Comparison of ENCODE assay signal across 1 cellular context in genomic region chr6:7058250-7058923, GRCh38.
TF ChIP-seq lines count a peak whose summit lies in the region.

No MANE protein-coding gene starts in this region.

TF ChIP-seq in K562, 482 proteins besides CTCF, POLR2A, EP300 and RAD21 (continued from another document and continues in another):
- TF ChIP-seq MGA (IDR thresholded peaks at IDR 0.05) = peak; percentile 47; the same call in 1 of the 2 replicates
- TF ChIP-seq HDAC2 (IDR thresholded peaks at IDR 0.05) = peak; percentile 80
- no peak for TF ChIP-seq NR2C1 (IDR thresholded peaks at IDR 0.05)
- TF ChIP-seq NR2C1 (tag; IDR thresholded peaks at IDR 0.05) = peak; percentile 56; the same call in 1 of the 2 replicates
- peak; percentile 91 for TF ChIP-seq NBN (IDR thresholded peaks at IDR 0.05; ENCODE audit: low read depth)
- TF ChIP-seq TAF9B (IDR thresholded peaks at IDR 0.05; ENCODE audit: partially characterized antibody) = peak; percentile 66
- TF ChIP-seq LCOR (CRISPR knock-in tag; IDR thresholded peaks at IDR 0.05) = peak; percentile 96
- no peak for TF ChIP-seq ZNF764 (CRISPR knock-in tag; IDR thresholded peaks at IDR 0.05; ENCODE audit: low read depth)
- peak; percentile 89 for TF ChIP-seq DMBX1 (CRISPR knock-in tag; IDR thresholded peaks at IDR 0.05; ENCODE audit: borderline replicate concordance)
- peak; percentile 70 for TF ChIP-seq POLR2B (IDR thresholded peaks at IDR 0.05; ENCODE audit: low read depth, partially characterized antibody)
- TF ChIP-seq FOXK2 (conservative IDR thresholded peaks at IDR 0.05 in 1 of 2, IDR thresholded peaks at IDR 0.05 in 1 of 2; ENCODE audit: low read depth in 2 of 2) = peak in 1 of 2 experiments; percentile 45; a peak in 1 of 4 replicates
- peak; percentile 59; the same call in 1 of the 2 replicates for TF ChIP-seq OTX1 (CRISPR knock-in tag; IDR thresholded peaks at IDR 0.05)
- no peak for TF ChIP-seq DNMT1 (IDR thresholded peaks at IDR 0.05)
- peak; percentile 90 for TF ChIP-seq MEF2A (IDR thresholded peaks at IDR 0.05; ENCODE audit: control insufficient read depth, low read depth, low read length)
- TF ChIP-seq SP1 (CRISPR knock-in tag; IDR thresholded peaks at IDR 0.05) = peak; percentile 16; the same call in 1 of the 2 replicates
- TF ChIP-seq ARID1B (IDR thresholded peaks at IDR 0.05) = peak; percentile 82
- peak in 1 of 2 experiments; percentile 72; a peak in 2 of 4 replicates for TF ChIP-seq MAZ (CRISPR knock-in tag; conservative IDR thresholded peaks at IDR 0.05 in 1 of 2, IDR thresholded peaks at IDR 0.05 in 1 of 2)
- peak; percentile 75 for TF ChIP-seq SOX6 (IDR thresholded peaks at IDR 0.05)
- 0 out of 2 replicates have a peak, but pooled peaks have one; percentile 55 for TF ChIP-seq ZNF445 (CRISPR knock-in tag; IDR thresholded peaks at IDR 0.05; ENCODE audit: low read depth)
- 0 out of 2 replicates have a peak, but pooled peaks have one; percentile 66 for TF ChIP-seq SMARCC2 (IDR thresholded peaks at IDR 0.05; ENCODE audit: low read depth)
- TF ChIP-seq ZNF511 (CRISPR knock-in tag; IDR thresholded peaks at IDR 0.05) = peak; percentile 67; the same call in 1 of the 2 replicates
- TF ChIP-seq ELF4 (CRISPR knock-in tag; IDR thresholded peaks at IDR 0.05) = peak; percentile 86; the same call in 1 of the 2 replicates
- TF ChIP-seq ZFP30 (CRISPR knock-in tag; IDR thresholded peaks at IDR 0.05; ENCODE audit: borderline replicate concordance) = no peak
- TF ChIP-seq TCF3 (CRISPR knock-in tag; IDR thresholded peaks at IDR 0.05) = peak; percentile 69
- TF ChIP-seq PURB (CRISPR knock-in tag; IDR thresholded peaks at IDR 0.05; ENCODE audit: low read depth) = no peak
- peak; percentile 61 for TF ChIP-seq L3MBTL2 (IDR thresholded peaks at IDR 0.05)
- no peak for TF ChIP-seq ZC3H8 (IDR thresholded peaks at IDR 0.05)
- TF ChIP-seq NFE2 (IDR thresholded peaks at IDR 0.05; ENCODE audit: low read depth) = peak; percentile 73
- no peak for TF ChIP-seq ZNF398 (CRISPR knock-in tag; IDR thresholded peaks at IDR 0.05)
- TF ChIP-seq ZNF23 (CRISPR knock-in tag; IDR thresholded peaks at IDR 0.05) = no peak
- TF ChIP-seq ZNF263 (CRISPR knock-in tag; IDR thresholded peaks at IDR 0.05; ENCODE audit: borderline replicate concordance) = no peak
- peak; percentile 43 for TF ChIP-seq NCOR1 (IDR thresholded peaks at IDR 0.05)
- TF ChIP-seq CREM (IDR thresholded peaks at IDR 0.05; ENCODE audit: low read depth) = peak; percentile 84
- peak; percentile 51; the same call in 1 of the 2 replicates for TF ChIP-seq NFIC (IDR thresholded peaks at IDR 0.05)
- peak; percentile 42; the same call in 1 of the 2 replicates for TF ChIP-seq CREB1 (IDR thresholded peaks at IDR 0.05)
- no peak for TF ChIP-seq CREB1 (CRISPR knock-in tag; IDR thresholded peaks at IDR 0.05)
- TF ChIP-seq MAFK (IDR thresholded peaks at IDR 0.05; ENCODE audit: low read length) = peak; percentile 30; the same call in 1 of the 2 replicates
- TF ChIP-seq ATF1 (CRISPR knock-in tag; IDR thresholded peaks at IDR 0.05) = no peak
- TF ChIP-seq ATF1 (tag; IDR thresholded peaks at IDR 0.05) = peak; percentile 55
- peak; percentile 67 for TF ChIP-seq RBFOX2 (IDR thresholded peaks at IDR 0.05; ENCODE audit: low read depth, low read length)
- TF ChIP-seq ZNF395 (CRISPR knock-in tag; IDR thresholded peaks at IDR 0.05) = peak; percentile 41; the same call in 1 of the 2 replicates
- TF ChIP-seq ZNF77 (CRISPR knock-in tag; IDR thresholded peaks at IDR 0.05) = no peak
- TF ChIP-seq VEZF1 (CRISPR knock-in tag; IDR thresholded peaks at IDR 0.05) = peak; percentile 41
- TF ChIP-seq ETV1 (tag; conservative IDR thresholded peaks at IDR 0.05; ENCODE audit: low read depth) = peak; percentile 95
- peak; percentile 91 to 92 for TF ChIP-seq TRIM24 (IDR thresholded peaks at IDR 0.05)
- TF ChIP-seq SNIP1 (IDR thresholded peaks at IDR 0.05; ENCODE audit: low read depth) = no peak
- TF ChIP-seq ETV5 (CRISPR knock-in tag; IDR thresholded peaks at IDR 0.05; ENCODE audit: low read depth) = peak; percentile 96
- TF ChIP-seq JUNB (CRISPR knock-in tag; conservative IDR thresholded peaks at IDR 0.05) = peak; percentile 87
- TF ChIP-seq ZNF316 (IDR thresholded peaks at IDR 0.05) = no peak
- TF ChIP-seq FOS (IDR thresholded peaks at IDR 0.05; ENCODE audit: extremely low read depth, insufficient read length) = peak; percentile 7
- peak; percentile 56 for TF ChIP-seq PKNOX1 (IDR thresholded peaks at IDR 0.05)
- TF ChIP-seq ZNF507 (tag; conservative IDR thresholded peaks at IDR 0.05) = no peak
- no peak for TF ChIP-seq ZZZ3 (IDR thresholded peaks at IDR 0.05)
- TF ChIP-seq MCM2 (IDR thresholded peaks at IDR 0.05; ENCODE audit: low read depth) = no peak
- TF ChIP-seq EP400 (IDR thresholded peaks at IDR 0.05) = peak; percentile 91
- 0 out of 2 replicates have a peak, but pooled peaks have one; percentile 26 for TF ChIP-seq PML (IDR thresholded peaks at IDR 0.05; ENCODE audit: low read length)
- TF ChIP-seq TAF7 (tag; IDR thresholded peaks at IDR 0.05) = peak; percentile 12; the same call in 1 of the 2 replicates
- TF ChIP-seq ZNF589 (CRISPR knock-in tag; IDR thresholded peaks at IDR 0.05; ENCODE audit: low read depth) = peak; percentile 88
